In the genomic region with DNA sequence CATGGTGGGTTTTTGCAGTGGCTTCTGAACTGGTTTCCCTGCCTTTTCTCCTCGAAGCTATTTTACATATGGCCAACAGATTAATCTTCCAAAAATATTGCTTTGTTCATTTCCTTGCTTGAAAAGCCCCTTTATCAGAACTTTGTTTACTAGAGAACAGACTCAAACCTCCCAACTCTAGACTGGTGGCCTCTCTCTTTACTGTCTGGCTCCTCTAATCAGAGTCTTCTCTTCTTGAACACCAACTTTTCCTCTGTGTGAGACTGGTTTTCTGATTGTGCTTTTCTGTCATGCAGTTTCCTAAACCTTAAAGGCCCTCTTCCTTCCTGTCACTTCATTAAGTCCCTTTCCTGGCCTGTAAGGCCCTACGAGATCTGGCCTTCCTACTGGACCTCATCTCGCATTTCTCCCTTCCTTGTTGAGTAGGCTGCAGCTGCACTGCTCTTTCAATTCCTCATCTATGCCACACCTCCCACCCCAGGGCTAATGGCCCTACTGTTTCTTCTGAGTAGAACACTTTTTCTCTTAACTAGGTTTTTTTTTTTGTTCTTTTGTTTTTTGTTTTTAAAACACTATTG, we compare ENCODE assay signal across 8 cellular contexts. TPM values are rescaled to one million over a fixed set of nuclear protein-coding genes. Genes with fewer than 3 reads are reported as not detected.
A peak's percentile ranks its signal among the peaks of the same experiment; 100 is the strongest.
DNase-seq lines count a peak whose midpoint lies in the region; ATAC-seq and TF ChIP-seq lines count a peak whose summit lies in the region.

No MANE protein-coding gene starts in this region.

- 32 to 48% (median 37%) methylated on average over 3 of the region's 3 CpGs for WGBS in spleen, 5 donors

- TF ChIP-seq CTCF in right atrium auricular region (IDR thresholded peaks at IDR 0.05) (no peak), spleen (IDR thresholded peaks at IDR 0.05 in 8 of 11, conservative IDR thresholded peaks at IDR 0.05 in 3 of 11) (no peak)

- peaks cover 0 to 5% of the 10 kb centered on the region in 2 donors for H3K4me1 ChIP-seq in right atrium auricular region
- peaks cover 3 to 24% (median 15%) of the 10 kb centered on the region in 6 donors for H3K4me1 ChIP-seq in spleen

- peak; percentile 68 for ATAC-seq in Right ventricle myocardium inferior
- peak; percentile 95 for ATAC-seq in HG02884 (IDR thresholded peaks at IDR 0.05; ENCODE audit: unreplicated experiment)

- no peaks in the 10 kb centered on the region for H3K27me3 ChIP-seq in right atrium auricular region
- no peaks in the 10 kb centered on the region for H3K27me3 ChIP-seq in spleen (replicated peaks in 1 of 7)

- H3K27ac ChIP-seq in right atrium auricular region (no peak overlapping the region), spleen (peak overlapping the region; percentile 14 to 78 (median 70))

- H3K4me3 ChIP-seq in right atrium auricular region: no peak overlapping the region
- no peak overlapping the region for H3K4me3 ChIP-seq in spleen

- DNase-seq in Right ventricle myocardium inferior (ENCODE audit: missing footprints) (no peak), right atrium auricular region (ENCODE audit: low spot score) (no peak), NOMO-1 treated with dmso at 0.1 percent for 144 hours (lab: John Stamatoyannopoulos, UW; ENCODE audit: unreplicated experiment) (peak; percentile 78), spleen (no peak), NCI-H748 (lab: John Stamatoyannopoulos, UW; ENCODE audit: unreplicated experiment) (no peak), cerebellum (ENCODE audit: low spot score) (no peak)
- DNase-seq in effector CD8-positive, alpha-beta T cell (lab: John Stamatoyannopoulos, UW): no peak

- intact Hi-C loops in Right ventricle myocardium inferior (cut with DNase I): loop anchor here (10.0 kb wide), 1 partner anchor 469 kb away; no protein-coding TSS in a partner anchor
- intact Hi-C loops in spleen (cut with DNase I; ENCODE audit: low total_unique reads): no loop called here

- no peak for TF ChIP-seq POLR2A in spleen (IDR thresholded peaks at IDR 0.05)

- H3K9me3 ChIP-seq in right atrium auricular region: no peaks in the 10 kb centered on the region
- H3K9me3 ChIP-seq in spleen: no peaks in the 10 kb centered on the region

- H3K36me3 ChIP-seq in right atrium auricular region (no peaks in the 10 kb centered on the region), spleen (no peaks in the 10 kb centered on the region)

RNA-seq across cellular contexts. Expression of gene C9orf43, which starts 5.7 kb away (rescaled TPM):
- total RNA-seq in Right ventricle myocardium inferior (0.24 TPM), right atrium auricular region (not detected), spleen (under 1 TPM in 5 of 7 donors, not detected in 2; 0.37 to 0.92 (median 0.46) TPM), cerebellum (0.73 TPM)
- polyA plus RNA-seq in spleen: under 1 TPM; 0.27 to 0.59 (median 0.48) TPM

RNA-seq across cellular contexts. Expression of gene POLE3, which starts 5.8 kb away (rescaled TPM):
- total RNA-seq in Right ventricle myocardium inferior (22.6 TPM), right atrium auricular region (10 to 100 TPM; 17.9 to 21.5 TPM), spleen (10 to 100 TPM; 29.3 to 53.0 (median 36.9) TPM), cerebellum (28.4 TPM)
- polyA plus RNA-seq in spleen: 10 to 100 TPM; 30.6 to 45.6 (median 44.5) TPM

RNA-seq across cellular contexts. Expression of gene ALAD, which starts 15.2 kb away (rescaled TPM):
- 136 TPM for total RNA-seq in Right ventricle myocardium inferior
- 10 to 100 TPM; 16.2 to 17.8 TPM for total RNA-seq in right atrium auricular region
- 10 to 100 TPM; 19.3 to 31.1 (median 29.5) TPM for total RNA-seq in spleen
- polyA plus RNA-seq in spleen: 10 to 100 TPM; 14.4 to 21.7 (median 15.9) TPM
- total RNA-seq in cerebellum: 17.1 TPM

RNA-seq across cellular contexts. Expression of gene HDHD3, which starts 39.5 kb away (rescaled TPM):
- total RNA-seq in Right ventricle myocardium inferior (10.5 TPM), right atrium auricular region (10 to 100 TPM; 20.0 to 25.6 TPM), spleen (10 to 100 TPM; 13.5 to 38.3 (median 16.7) TPM), cerebellum (5.7 TPM)
- polyA plus RNA-seq in spleen: 10 to 100 TPM; 17.2 to 26.0 (median 23.8) TPM

RNA-seq across cellular contexts. Expression of gene RGS3, which starts 47.3 kb away (rescaled TPM):
- total RNA-seq in Right ventricle myocardium inferior: 139 TPM
- 100 to 1,000 TPM; 112 to 184 TPM for total RNA-seq in right atrium auricular region
- 100 to 1,000 TPM in 1 of 7 donors, 10 to 100 TPM in 6; 63.2 to 122 (median 84.4) TPM for total RNA-seq in spleen
- polyA plus RNA-seq in spleen: 10 to 100 TPM; 17.5 to 48.3 (median 26.5) TPM
- total RNA-seq in cerebellum: 20.6 TPM

Comparison
In these comparisons a context has a peak if more than half of its experiments do, and no peak if none do; other contexts are left out.
1. H3K27ac ChIP-seq: peak in spleen (8 of 8); none in right atrium auricular region (0 of 2).